Comparison of ENCODE assay signal across 8 cellular contexts in the genomic region with DNA sequence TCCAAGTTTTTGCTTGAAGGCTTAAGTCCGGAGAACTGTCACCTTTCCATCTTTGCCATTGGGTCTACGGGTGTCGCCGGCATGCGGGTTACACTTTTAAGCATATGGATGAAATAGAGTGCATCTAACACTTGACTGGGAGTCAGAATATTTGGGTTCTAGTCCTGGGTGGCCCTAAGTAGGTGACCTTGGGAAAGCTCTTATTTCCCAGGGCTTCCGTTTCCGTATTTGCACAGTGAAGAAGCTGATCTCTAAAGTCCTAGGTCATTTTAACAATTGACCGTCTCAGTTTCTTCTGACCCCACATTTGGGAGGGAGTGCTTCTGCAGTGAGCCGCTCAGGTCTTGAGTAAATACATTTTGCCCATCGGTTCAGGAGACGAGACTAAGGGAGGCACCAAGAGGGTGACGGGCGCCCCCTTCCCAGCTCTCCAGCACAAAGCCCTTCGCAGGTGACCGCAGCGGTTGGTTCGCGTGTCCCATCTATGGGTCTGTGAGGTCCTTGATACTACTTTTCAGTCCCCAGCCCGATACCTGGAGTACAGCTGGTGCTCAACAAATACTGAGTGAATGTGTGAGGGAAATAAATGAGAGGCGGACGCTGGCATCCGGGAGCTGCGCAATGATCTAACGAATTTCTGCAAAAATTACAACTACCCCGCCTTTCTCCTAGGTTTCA. TPM values are rescaled to one million over a fixed set of nuclear protein-coding genes. Genes with fewer than 3 reads are reported as not detected.
A peak's percentile ranks its signal among the peaks of the same experiment; 100 is the strongest.
DNase-seq lines count a peak whose midpoint lies in the region; ATAC-seq, FAIRE-seq and TF ChIP-seq lines count a peak whose summit lies in the region.

No MANE protein-coding gene starts in this region.

- no peaks in the 10 kb centered on the region for H3K36me3 ChIP-seq in esophagus (ENCODE audit: control insufficient read depth in 2 of 2, insufficient read depth in 2 of 2, low read length in 1 of 2)
- no peaks in the 10 kb centered on the region for H3K36me3 ChIP-seq in muscle layer of duodenum (ENCODE audit: control insufficient read depth in 1 of 2, insufficient read depth in 2 of 2, low read length in 2 of 2)
- peaks cover 0 to 6% (median 0%) of the 10 kb centered on the region in 4 donors for H3K36me3 ChIP-seq in stomach

- H3K27me3 ChIP-seq in esophagus (ENCODE audit: control insufficient read depth in 1 of 2, insufficient read depth in 2 of 2, low read length in 2 of 2) (no peaks in the 10 kb centered on the region), muscle layer of duodenum (ENCODE audit: low read depth, low read length) (no peaks in the 10 kb centered on the region), stomach (no peaks in the 10 kb centered on the region)

- H3K4me2 ChIP-seq in A549: peak overlapping the region; percentile 90

- ATAC-seq in A549: peak; percentile 57 to 70
- peak; percentile 21 for ATAC-seq in HG02973 (IDR thresholded peaks at IDR 0.05; ENCODE audit: unreplicated experiment)

- CTCF ChIA-PET in A549 (lab: Yijun Ruan, JAX): interaction anchor here (0.6 to 2.4 kb wide), 17 partner anchors 8 to 594 kb away, joined by 3 to 7 read pairs (median 3); partner anchors contain the start of gene TAF11

- H3K27ac ChIP-seq in A549 (peak overlapping the region; percentile 93 to 99), esophagus (ENCODE audit: low read depth in 2 of 2, low read length in 1 of 2) (peak overlapping the region; percentile 38 to 90), muscle layer of duodenum (ENCODE audit: low read length) (peak overlapping the region; percentile 90), stomach (peak overlapping the region; percentile 71 to 98 (median 94))

- TF ChIP-seq CTCF in A549 (IDR thresholded peaks at IDR 0.05) (peak; percentile 33), GM12875 (IDR thresholded peaks at IDR 0.05; ENCODE audit: borderline replicate concordance, insufficient read depth, low read depth, low read length) (no peak), stomach (IDR thresholded peaks at IDR 0.05) (peak in 1 of 7 experiments; percentile 4)

- intact Hi-C loops in stomach (cut with DNase I; ENCODE audit: low total_unique reads): no loop called here

- no peak for TF ChIP-seq EP300 in A549 (IDR thresholded peaks at IDR 0.05)
- no peak for TF ChIP-seq EP300 in stomach (IDR thresholded peaks at IDR 0.05)

- peak; percentile 49 to 53 for DNase-seq in A549 (ENCODE audit: low read depth in 1 of 2, low spot score in 1 of 2)
- peak; percentile 93 for DNase-seq in NCI-H510A treated with DMSO at 0.1 percent for 48 hours (lab: John Stamatoyannopoulos, UW)
- peak; percentile 38 for DNase-seq in activated CD8-positive, alpha-beta memory T cell treated with anti-CD3 and anti-CD28 coated beads, Interleukin-2, amount 50 U/mL, for 4 hours
- peak; percentile 51 for DNase-seq in stomach

- TF ChIP-seq RAD21 in A549 (conservative IDR thresholded peaks at IDR 0.05 in 1 of 2, IDR thresholded peaks at IDR 0.05 in 1 of 2): peak; percentile 20 to 21; a peak in 2 of 5 replicates

- POLR2A ChIA-PET in A549 (lab: Yijun Ruan, JAX): interaction anchor here (0.5 to 1.3 kb wide), 6 partner anchors 25 to 365 kb away, joined by 3 to 10 read pairs (median 3); partner anchors contain the start of genes SNRPC and TAF11

- no peak for TF ChIP-seq POLR2A in A549 (IDR thresholded peaks at IDR 0.05; ENCODE audit: low read length)
- no peak for TF ChIP-seq POLR2A in stomach (IDR thresholded peaks at IDR 0.05)

- H3K4me1 ChIP-seq in A549 (peaks cover 19% of the 10 kb centered on the region), esophagus (ENCODE audit: control insufficient read depth in 2 of 2, insufficient read depth in 2 of 2, low read length in 1 of 2) (peaks cover 0 to 3% of the 10 kb centered on the region in 2 donors), muscle layer of duodenum (ENCODE audit: control insufficient read depth in 1 of 2, insufficient read depth in 2 of 2, low read length in 2 of 2) (peaks cover 0 to 20% of the 10 kb centered on the region in 2 donors), stomach (peaks cover 21 to 33% (median 30%) of the 10 kb centered on the region in 4 donors)

- 17% methylated on average over 20 of the region's 25 CpGs for WGBS in A549 (ENCODE audit: missing lambda C conversion rate)
- 5% methylated on average over 25 of the region's 25 CpGs for WGBS in esophagus, 2 donors
- WGBS in stomach, 5 donors: 2 to 5% (median 4%) methylated on average over 24 to 25 of the region's 25 CpGs

- H3K4me3 ChIP-seq in A549: peak overlapping the region; percentile 96
- peak overlapping the region; percentile 72 for H3K4me3 ChIP-seq in GM12875 (ENCODE audit: low read depth, low read length)
- peak overlapping the region; percentile 76 to 84 for H3K4me3 ChIP-seq in esophagus (ENCODE audit: low read depth in 1 of 2, low read length in 2 of 2)
- peak overlapping the region; percentile 89 to 98 for H3K4me3 ChIP-seq in muscle layer of duodenum (ENCODE audit: low read depth in 1 of 2, low read length in 2 of 2)
- H3K4me3 ChIP-seq in stomach: peak overlapping the region; percentile 84 to 95 (median 90)

- no peak for FAIRE-seq in A549 (lab: Jason Lieb, UNC)

- no peaks in the 10 kb centered on the region for H3K9me3 ChIP-seq in A549
- H3K9me3 ChIP-seq in esophagus (ENCODE audit: control insufficient read depth in 2 of 2, insufficient read depth in 1 of 2, low read depth in 1 of 2, low read length in 1 of 2): no peaks in the 10 kb centered on the region
- H3K9me3 ChIP-seq in muscle layer of duodenum (ENCODE audit: control insufficient read depth in 1 of 2, low read length in 2 of 2): no peaks in the 10 kb centered on the region
- no peaks in the 10 kb centered on the region for H3K9me3 ChIP-seq in stomach

TF ChIP-seq in A549, 52 proteins besides CTCF, POLR2A, EP300 and RAD21:
- TF ChIP-seq CBX8 (IDR thresholded peaks at IDR 0.05): no peak
- TF ChIP-seq, protein P1, sequence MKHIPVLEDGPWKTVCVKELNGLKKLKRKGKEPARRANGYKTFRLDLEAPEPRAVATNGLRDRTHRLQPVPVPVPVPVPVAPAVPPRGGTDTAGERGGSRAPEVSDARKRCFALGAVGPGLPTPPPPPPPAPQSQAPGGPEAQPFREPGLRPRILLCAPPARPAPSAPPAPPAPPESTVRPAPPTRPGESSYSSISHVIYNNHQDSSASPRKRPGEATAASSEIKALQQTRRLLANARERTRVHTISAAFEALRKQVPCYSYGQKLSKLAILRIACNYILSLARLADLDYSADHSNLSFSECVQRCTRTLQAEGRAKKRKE (CRISPR knock-in tag; IDR thresholded peaks at IDR 0.05; ENCODE audit: low read depth): no peak
- TF ChIP-seq FOXS1 (CRISPR knock-in tag; IDR thresholded peaks at IDR 0.05): no peak
- TF ChIP-seq TFCP2L1 (CRISPR knock-in tag; IDR thresholded peaks at IDR 0.05): no peak
- 0 out of 2 replicates have a peak, but pooled peaks have one; percentile 4 for TF ChIP-seq PHF8 (IDR thresholded peaks at IDR 0.05; ENCODE audit: borderline replicate concordance, low read depth)

RNA-seq across cellular contexts. Expression of gene BLTP3A, which starts 0.6 kb away (rescaled TPM):
- polyA plus RNA-seq in A549 (2011; rRNA removed): 15.0 and 15.7 TPM in 2 replicates
- 3.2 and 4.4 TPM in 2 replicates for polyA plus RNA-seq in A549 (2012; cell fraction: cytosol; rRNA removed)
- 3.2 and 3.4 TPM in 2 replicates for polyA plus RNA-seq in A549 (2012; cell fraction: nucleus; rRNA removed)
- 4.2 to 4.9 TPM (median 4.3 TPM) in 3 replicates for polyA plus RNA-seq in A549 (2017; fragmentation: RNase III; extraction: RNeasy Plus Mini Kit Qiagen cat#74134 plus additional on column Dnase treatment)
- polyA minus RNA-seq in A549 (2011; rRNA and poly(A)+ RNA removed): 35.8 and 38.5 TPM in 2 replicates
- polyA plus RNA-seq in esophagus: 1 to 10 TPM; 1.2 to 1.7 TPM
- total RNA-seq in stomach: 10 to 100 TPM in 4 of 5 donors, 1 to 10 TPM in 1; 5.5 to 17.5 (median 12.9) TPM
- 1 to 10 TPM; 2.0 to 2.6 (median 2.2) TPM for polyA plus RNA-seq in stomach

RNA-seq across cellular contexts. Expression of gene SNRPC, which starts 34.0 kb away (rescaled TPM):
- polyA plus RNA-seq in A549 (2011; rRNA removed) (200 and 204 TPM in 2 replicates), A549 (2017; fragmentation: RNase III; extraction: RNeasy Plus Mini Kit Qiagen cat#74134 plus additional on column Dnase treatment) (199 to 218 TPM (median 201 TPM) in 3 replicates), esophagus (100 to 1,000 TPM in 1 of 2 donors, 10 to 100 TPM in 1; 85.6 to 116 TPM), stomach (100 to 1,000 TPM; 121 to 154 (median 145) TPM)
- 289 and 297 TPM in 2 replicates for polyA plus RNA-seq in A549 (2012; cell fraction: cytosol; rRNA removed)
- polyA plus RNA-seq in A549 (2012; cell fraction: nucleus; rRNA removed): 233 and 305 TPM in 2 replicates
- polyA minus RNA-seq in A549 (2011; rRNA and poly(A)+ RNA removed): 30.9 and 47.6 TPM in 2 replicates
- total RNA-seq in stomach: 10 to 100 TPM in 4 of 5 donors, 1 to 10 TPM in 1; 7.1 to 34.0 (median 21.7) TPM

Comparison
In these comparisons a context has a peak if more than half of its experiments do, and no peak if none do; other contexts are left out.
1. Peak in every context shown above with its lines: DNase-seq, ATAC-seq, H3K4me3 ChIP-seq and H3K27ac ChIP-seq.
2. DNase-seq: peak in every context shown above with its lines; median percentile 93 in NCI-H510A treated with DMSO at 0.1 percent for 48 hours; 51 in A549; 51 in stomach; 38 in activated CD8-positive, alpha-beta memory T cell treated with anti-CD3 and anti-CD28 coated beads, Interleukin-2, amount 50 U/mL, for 4 hours.